In the genomic region with DNA sequence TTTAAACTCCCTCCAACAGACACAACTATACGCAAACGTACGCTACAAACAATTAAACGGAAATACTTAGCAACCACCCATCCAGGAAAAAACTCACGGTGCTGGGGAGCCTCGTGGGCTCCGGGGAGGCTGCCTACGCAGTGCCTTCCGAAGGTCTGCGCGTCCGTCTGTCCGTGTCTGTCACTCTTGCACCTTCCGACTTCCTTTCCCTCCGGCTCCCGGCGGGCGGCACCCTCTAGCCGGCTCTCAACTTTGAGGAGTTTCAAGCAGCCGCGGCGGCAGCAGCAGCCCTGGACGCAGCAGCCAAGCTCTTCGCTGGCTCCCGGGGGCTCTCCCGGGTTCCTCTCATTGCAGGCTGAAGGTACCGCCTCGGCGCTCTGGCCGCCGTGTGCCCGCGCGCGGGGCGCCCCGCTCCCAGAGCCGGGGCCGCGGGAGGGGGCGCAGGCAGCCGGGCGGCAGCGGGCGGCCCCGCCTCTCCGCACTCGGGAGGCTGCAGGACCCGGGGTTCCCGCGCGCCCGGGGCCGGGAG, we compare ENCODE assay signal across 8 cellular contexts. TPM values are rescaled to one million over a fixed set of nuclear protein-coding genes. Genes with fewer than 3 reads are reported as not detected.
DNase-seq lines count a peak whose midpoint lies in the region; ATAC-seq and TF ChIP-seq lines count a peak whose summit lies in the region.

TSS of gene PCED1B (plus strand) at position 257 of the 529 bp plus-strand sequence. CDS start 155,443 bp downstream, outside the sequence.

- peaks cover 65% of the 10 kb centered on the region for H3K27me3 Mint-ChIP-seq in progenitor cell of endocrine pancreas

- peak; percentile 53 for ATAC-seq in GM19372 (IDR thresholded peaks at IDR 0.05; ENCODE audit: low read depth, unreplicated experiment)
- peak; percentile 62 to 90 (median 74) for ATAC-seq in heart left ventricle

- no peak for TF ChIP-seq POLR2A in heart left ventricle (IDR thresholded peaks at IDR 0.05)

- H3K9me3 Mint-ChIP-seq in progenitor cell of endocrine pancreas (ENCODE audit: low read depth), result no peaks in the 10 kb centered on the region

- no peaks in the 10 kb centered on the region for H3K4me1 ChIP-seq in BE2C
- H3K4me1 ChIP-seq in HUES48 (ENCODE audit: control insufficient read depth, insufficient read depth, low read length), result peaks cover 16% of the 10 kb centered on the region
- peaks cover 0 to 57% (median 13%) of the 10 kb centered on the region in 12 donors for H3K4me1 ChIP-seq in heart left ventricle

- no peak within 1 kb of the TSS for H3K27ac Mint-ChIP-seq in progenitor cell of endocrine pancreas

- H3K4me3 ChIP-seq in BE2C (ENCODE audit: low read depth, low read length) (no peak within 1 kb of the TSS), HUES48 (ENCODE audit: low read depth, low read length) (peak within 1 kb of the TSS; percentile 87), heart left ventricle (peak within 1 kb of the TSS; percentile 52 to 92 (median 74))

- H3K36me3 ChIP-seq in BE2C (no peaks in the 10 kb centered on the region), HUES48 (ENCODE audit: control insufficient read depth, insufficient read depth, low read length) (no peaks in the 10 kb centered on the region), heart left ventricle (no peaks in the 10 kb centered on the region)

- intact Hi-C loops in heart left ventricle (cut with DNase I), result loop anchor here in 5 of 10 donors (5.0 to 10.0 kb wide), 5 partner anchors 145 to 315 kb away; no protein-coding TSS in a partner anchor

- DNase-seq in BE2C (peak; percentile 22), SK-N-DZ (ENCODE audit: low spot score) (peak; percentile 9), heart left ventricle (peak; percentile 74 to 89 (median 76)), progenitor cell of endocrine pancreas (ENCODE audit: low spot score, unreplicated experiment) (peak; percentile 33), ureter (ENCODE audit: low spot score) (peak; percentile 88)
- DNase-seq in activated naive CD4-positive, alpha-beta T cell treated with anti-CD3 and anti-CD28 coated beads, Interleukin-2, amount 50 U/mL, for 16 hours, result peak; percentile 66

- H3K9me3 ChIP-seq in BE2C (no peaks in the 10 kb centered on the region), HUES48 (ENCODE audit: control insufficient read depth, insufficient read depth, low read length) (no peaks in the 10 kb centered on the region), heart left ventricle (no peaks in the 10 kb centered on the region)

- peaks cover 14% of the 10 kb centered on the region for H3K4me1 Mint-ChIP-seq in progenitor cell of endocrine pancreas (ENCODE audit: low read depth)

- H3K27ac ChIP-seq in HUES48 (ENCODE audit: low read depth, low read length) (peak within 1 kb of the TSS; percentile 44), heart left ventricle (peak within 1 kb of the TSS; percentile 74 to 95 (median 88))

- H3K27me3 ChIP-seq in BE2C (peaks cover 55% of the 10 kb centered on the region), HUES48 (ENCODE audit: control insufficient read depth, insufficient read depth, low read length) (peaks cover 30% of the 10 kb centered on the region), heart left ventricle (peaks cover 0 to 23% (median 0%) of the 10 kb centered on the region in 9 donors)

- 0 to 1% (median 0%) methylated on average over 19 to 54 of the region's 54 CpGs for WGBS in heart left ventricle, 4 donors

- H3K9ac ChIP-seq in HUES48 (ENCODE audit: low read depth, low read length), result peak within 1 kb of the TSS; percentile 22

- TF ChIP-seq CTCF in BE2C (IDR thresholded peaks at IDR 0.05; ENCODE audit: low read depth, low read length) (no peak), heart left ventricle (IDR thresholded peaks at IDR 0.05) (peak in 9 of 12 donors; percentile 21 to 56 (median 36)), progenitor cell of endocrine pancreas (IDR thresholded peaks at IDR 0.05; ENCODE audit: unreplicated experiment) (no peak)

- H3K4me3 Mint-ChIP-seq in progenitor cell of endocrine pancreas (ENCODE audit: low read depth), result peak within 1 kb of the TSS; percentile 83

- no peaks in the 10 kb centered on the region for H3K36me3 Mint-ChIP-seq in progenitor cell of endocrine pancreas (ENCODE audit: insufficient read depth)

RNA-seq across cellular contexts. Expression of gene PCED1B, which starts in this region (rescaled TPM):
- not detected for polyA plus RNA-seq in BE2C (2012; ENCODE audit: insufficient read depth, insufficient read length, low read depth)
- not detected in 2 replicates for polyA plus RNA-seq in SK-N-DZ (2014; cell fraction: cytosol; rRNA removed)
- not detected in 2 replicates for polyA plus RNA-seq in SK-N-DZ (2014; cell fraction: nucleus; rRNA removed)
- total RNA-seq in heart left ventricle (1 to 10 TPM in 2 of 9 donors, under 1 TPM in 5, not detected in 2; 0.39 to 9.5 (median 0.81) TPM), progenitor cell of endocrine pancreas (0.91 and 1.1 TPM in 2 replicates), ureter (22.1 TPM)
- polyA plus RNA-seq in heart left ventricle, result under 1 TPM; 0.55 to 0.72 TPM

Comparison
In these comparisons a context has a peak if more than half of its experiments do, and no peak if none do; other contexts are left out.
1. DNase-seq: peak in every context shown above with its lines; median percentile 88 in ureter; 76 in heart left ventricle; 66 in activated naive CD4-positive, alpha-beta T cell treated with anti-CD3 and anti-CD28 coated beads, Interleukin-2, amount 50 U/mL, for 16 hours; 33 in progenitor cell of endocrine pancreas; 22 in BE2C; 9 in SK-N-DZ.
2. CTCF ChIP-seq: peak in heart left ventricle (9 of 12); none in BE2C (single experiment) and progenitor cell of endocrine pancreas (single experiment).